ENCODE assay signal across 1 cellular context in the genomic region with DNA sequence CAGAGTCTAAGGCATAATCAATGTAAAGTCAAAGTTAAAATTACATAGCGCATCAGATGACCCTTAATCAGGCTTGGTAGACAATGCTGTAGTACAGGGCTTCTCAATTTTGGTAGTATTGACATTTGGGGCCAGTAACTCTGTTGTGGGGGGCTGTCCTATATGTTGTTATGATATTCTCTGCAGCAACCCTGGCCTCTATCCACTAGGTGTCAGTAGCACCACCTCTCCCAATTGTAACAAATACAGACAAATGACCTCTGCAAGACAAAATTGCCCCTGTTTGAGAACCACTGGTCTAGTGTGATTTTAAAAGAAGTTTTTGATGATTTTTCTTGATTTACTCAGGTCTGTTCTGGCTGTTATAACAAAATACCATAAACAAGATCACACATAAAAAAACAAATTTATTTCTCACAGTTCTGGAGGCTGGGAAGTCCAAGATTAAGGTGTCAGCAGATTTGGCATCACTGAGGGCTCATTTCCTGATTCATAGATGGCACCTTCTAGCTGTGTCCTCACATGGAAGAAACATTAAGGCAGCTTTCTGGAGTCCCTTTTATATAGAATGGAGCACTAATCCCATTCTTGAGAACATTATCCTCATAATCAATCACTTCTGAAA.
TF ChIP-seq lines count a peak whose summit lies in the region.

No MANE protein-coding gene starts in this region.

TF ChIP-seq in endothelial cell of umbilical vein, 7 proteins besides CTCF, POLR2A, EP300 and RAD21:
- TF ChIP-seq GATA2 (IDR thresholded peaks at IDR 0.05; ENCODE audit: insufficient read depth, insufficient read length, low read depth, low read length) (no peak), EZH2 (IDR thresholded peaks at IDR 0.05; ENCODE audit: borderline replicate concordance, low read depth, low read length, severe bottlenecking) (no peak), POLR2AphosphoS5 (IDR thresholded peaks at IDR 0.05; ENCODE audit: insufficient read depth, low read depth, low read length) (no peak), MYC (IDR thresholded peaks at IDR 0.05; ENCODE audit: low read depth, low read length) (no peak), JUN (IDR thresholded peaks at IDR 0.05; ENCODE audit: borderline replicate concordance, insufficient read depth, insufficient read length, low read depth) (no peak), FOS (IDR thresholded peaks at IDR 0.05; ENCODE audit: borderline replicate concordance, insufficient read depth, low read length) (no peak)
- TF ChIP-seq, protein P1, sequence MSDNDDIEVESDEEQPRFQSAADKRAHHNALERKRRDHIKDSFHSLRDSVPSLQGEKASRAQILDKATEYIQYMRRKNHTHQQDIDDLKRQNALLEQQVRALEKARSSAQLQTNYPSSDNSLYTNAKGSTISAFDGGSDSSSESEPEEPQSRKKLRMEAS (IDR thresholded peaks at IDR 0.05; ENCODE audit: insufficient read depth, insufficient read length): no peak
